9 cellular contexts compared by ENCODE assay signal in genomic region chr1:54327386-54328116, GRCh38.
DNase-seq lines count a peak whose midpoint lies in the region; ATAC-seq and TF ChIP-seq lines count a peak whose summit lies in the region.
"Had no signal": no experiment of that assay in that cellular context is flagged by ENCODE, and none has a peak within 500 bp of the region (broad histone marks: within the 10 kb centered on the region; RNA-seq: fewer than 3 reads in every experiment).

No MANE protein-coding gene starts in this region.

- no peak for ATAC-seq in GM19463 (IDR thresholded peaks at IDR 0.05; ENCODE audit: unreplicated experiment)

- H3K4me1 ChIP-seq in smooth muscle cell (ENCODE audit: low read depth), result peaks cover 85% of the 10 kb centered on the region

- WGBS in smooth muscle cell (ENCODE audit: low lambda C conversion rate), result 24% methylated on average over 15 of the region's 15 CpGs

- peaks cover 56% of the 10 kb centered on the region for H3K79me2 ChIP-seq in smooth muscle cell (ENCODE audit: low read depth)

- DNase-seq in H7, result peak; percentile 60
- DNase-seq in RPMI7951 (ENCODE audit: low read depth), result peak; percentile 18
- peak; percentile 27 for DNase-seq in fibroblast of the aortic adventitia (ENCODE audit: low read depth)
- no peak for DNase-seq in smooth muscle cell (lab: John Stamatoyannopoulos, UW; ENCODE audit: unreplicated experiment)
- no peak for DNase-seq in caudate nucleus (lab: John Stamatoyannopoulos, UW)
- no peak for DNase-seq in NOMO-1 (lab: John Stamatoyannopoulos, UW; ENCODE audit: unreplicated experiment in 2 of 2)
- DNase-seq: activated CD4-positive, alpha-beta T cell treated with anti-CD3 and anti-CD28 coated beads, Interleukin-2, amount 50 U/mL, for 4 hours had no signal

- H3K36me3 ChIP-seq in H7 (replicated peaks; ENCODE audit: control insufficient read depth, insufficient read depth, low read length), result no peaks in the 10 kb centered on the region; the same call in 1 of the 2 replicates
- H3K36me3 ChIP-seq in smooth muscle cell (ENCODE audit: low read depth), result no peaks in the 10 kb centered on the region

- H3K27me3 ChIP-seq in H7 (ENCODE audit: control insufficient read depth, insufficient read depth, low read length) (no peaks in the 10 kb centered on the region), smooth muscle cell (ENCODE audit: low read depth) (no peaks in the 10 kb centered on the region)

- peak overlapping the region; percentile 70 for H3K4me2 ChIP-seq in smooth muscle cell

- H3K9ac ChIP-seq in smooth muscle cell (ENCODE audit: low read depth), result peak overlapping the region; percentile 22

- H3K27ac ChIP-seq in smooth muscle cell (ENCODE audit: low read depth) (peak overlapping the region; percentile 57), caudate nucleus (ENCODE audit: low read depth, low read length) (no peak overlapping the region)
- H3K27ac ChIP-seq: epithelial cell of prostate had no signal

- H4K20me1 ChIP-seq in smooth muscle cell (ENCODE audit: low read depth), result peaks cover 98% of the 10 kb centered on the region

- H3K4me3 ChIP-seq in H7 (ENCODE audit: insufficient read depth, low read depth, low read length), result no peak overlapping the region
- H3K4me3 ChIP-seq in fibroblast of the aortic adventitia (ENCODE audit: low read depth, low read length), result no peak overlapping the region
- no peak overlapping the region for H3K4me3 ChIP-seq in smooth muscle cell

- no peaks in the 10 kb centered on the region for H3K9me3 ChIP-seq in smooth muscle cell (replicated peaks; ENCODE audit: low read depth)

- H3F3A ChIP-seq in smooth muscle cell (ENCODE audit: low read depth), result peaks cover 15% of the 10 kb centered on the region

- H2AFZ ChIP-seq in smooth muscle cell (ENCODE audit: low read depth), result no peak overlapping the region

- TF ChIP-seq CTCF in fibroblast of the aortic adventitia (IDR thresholded peaks at IDR 0.05; ENCODE audit: insufficient read depth, low read length), result no peak
- TF ChIP-seq CTCF in smooth muscle cell (IDR thresholded peaks at IDR 0.05; ENCODE audit: borderline replicate concordance, insufficient read depth, poor library complexity, severe bottlenecking), result no peak

Comparison
In these comparisons a context has a peak if more than half of its experiments do, and no peak if none do; other contexts are left out.
1. DNase-seq: peak in H7 (single experiment), RPMI7951 (single experiment) and fibroblast of the aortic adventitia (single experiment); none in smooth muscle cell (single experiment), caudate nucleus (0 of 61) and NOMO-1 (0 of 2).